In the genomic region with DNA sequence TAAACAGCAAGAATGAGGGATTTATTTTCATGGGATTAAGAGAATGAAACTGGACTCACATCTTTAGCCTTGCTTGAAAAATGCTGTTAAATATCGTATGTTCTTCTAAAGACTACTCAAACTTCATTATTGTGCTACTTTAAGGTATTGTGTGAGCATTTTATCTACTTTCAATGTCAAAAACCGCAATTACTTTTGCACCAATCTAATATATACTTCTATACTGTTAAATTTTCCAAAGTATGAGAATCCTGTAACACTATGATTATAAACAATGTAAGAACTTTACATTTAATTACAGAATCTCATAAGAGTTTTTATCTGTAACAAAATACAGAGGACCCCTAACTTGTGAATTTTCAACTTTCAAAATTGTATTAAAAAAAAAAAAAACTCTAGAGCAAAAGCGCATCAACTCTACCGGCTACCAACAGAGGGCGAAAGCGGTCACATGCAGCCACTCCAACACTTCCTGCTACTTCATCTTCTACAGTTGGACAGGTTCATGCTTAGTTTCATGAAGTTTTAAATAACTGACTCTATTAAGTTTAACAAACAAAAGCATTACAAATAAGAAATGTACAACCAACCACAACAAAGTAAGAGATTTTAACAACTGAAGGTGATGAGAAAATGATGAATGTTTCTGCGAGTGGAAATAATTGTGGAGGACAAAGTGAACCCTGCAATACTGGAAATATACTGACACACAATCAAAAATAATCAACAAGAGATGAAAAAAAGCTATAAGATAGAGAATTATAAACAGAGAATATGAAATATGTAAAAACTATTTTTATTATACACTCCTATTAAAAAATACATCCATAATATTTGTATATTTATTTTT, we compare ENCODE assay signal across 8 cellular contexts.
DNase-seq lines count a peak whose midpoint lies in the region; ATAC-seq and TF ChIP-seq lines count a peak whose summit lies in the region.

No MANE protein-coding gene starts in this region.

- no peak for ATAC-seq in HG03520 (IDR thresholded peaks at IDR 0.05; ENCODE audit: unreplicated experiment)

- WGBS in esophagus squamous epithelium, 2 donors: 70 to 74% methylated on average over 7 of the region's 7 CpGs
- 74% methylated on average over 7 of the region's 7 CpGs for WGBS in prostate gland

- H3K4me3 ChIP-seq in esophagus squamous epithelium (no peak overlapping the region), prostate gland (no peak overlapping the region)

- no peak overlapping the region for H3K27ac ChIP-seq in esophagus squamous epithelium
- no peak overlapping the region for H3K27ac ChIP-seq in prostate gland

- no peaks in the 10 kb centered on the region for H3K9me3 Mint-ChIP-seq in activated CD4-positive, alpha-beta memory T cell treated with anti-CD3 and anti-CD28 coated beads, Interleukin-2, amount 10 ng/mL, durations not matched to agents 7 days and 5 days

- CTCF ChIA-PET in activated CD4-positive, alpha-beta memory T cell treated with anti-CD3 and anti-CD28 coated beads, Interleukin-2, amount 10 ng/mL, durations not matched to agents 7 days and 5 days (lab: Charles Lee): interaction anchor here (0.6 to 0.9 kb wide), 3 partner anchors 13 to 534 kb away, joined by 3 read pairs; no protein-coding TSS in a partner anchor

- H3K4me1 Mint-ChIP-seq in activated CD4-positive, alpha-beta memory T cell treated with anti-CD3 and anti-CD28 coated beads, Interleukin-2, amount 10 ng/mL, durations not matched to agents 7 days and 5 days: peaks cover 18% of the 10 kb centered on the region

- H3K9me3 ChIP-seq in esophagus squamous epithelium (no peaks in the 10 kb centered on the region), prostate gland (no peaks in the 10 kb centered on the region)

- H3K27me3 ChIP-seq in esophagus squamous epithelium (no peaks in the 10 kb centered on the region), prostate gland (replicated peaks; ENCODE audit: insufficient read depth) (no peaks in the 10 kb centered on the region)

- TF ChIP-seq POLR2A in esophagus squamous epithelium (IDR thresholded peaks at IDR 0.05): no peak
- TF ChIP-seq POLR2A in prostate gland (IDR thresholded peaks at IDR 0.05): no peak

- POLR2A ChIA-PET in activated CD4-positive, alpha-beta memory T cell treated with anti-CD3 and anti-CD28 coated beads, Interleukin-2, amount 10 ng/mL, durations not matched to agents 7 days and 5 days (lab: Charles Lee): no interaction called here

- peak; percentile 45 to 67 (median 59) for TF ChIP-seq CTCF in esophagus squamous epithelium (IDR thresholded peaks at IDR 0.05)
- TF ChIP-seq CTCF in prostate gland (IDR thresholded peaks at IDR 0.05): peak in 3 of 4 experiments; percentile 17 to 26 (median 19)

- H3K4me1 ChIP-seq in esophagus squamous epithelium (peaks cover 3 to 44% (median 19%) of the 10 kb centered on the region in 3 donors), prostate gland (replicated peaks) (peaks cover 3% of the 10 kb centered on the region)

- no peaks in the 10 kb centered on the region for H3K36me3 ChIP-seq in esophagus squamous epithelium
- H3K36me3 ChIP-seq in prostate gland: no peaks in the 10 kb centered on the region

- DNase-seq in SKM-1 treated with dmso at 0.1 percent for 144 hours (lab: John Stamatoyannopoulos, UW; ENCODE audit: unreplicated experiment): peak; percentile 15
- DNase-seq in SKM-1 (lab: John Stamatoyannopoulos, UW; ENCODE audit: unreplicated experiment): no peak
- DNase-seq in NCI-H345 (lab: John Stamatoyannopoulos, UW): peak; percentile 3
- peak; percentile 61 for DNase-seq in activated CD4-positive, alpha-beta memory T cell treated with anti-CD3 and anti-CD28 coated beads, Interleukin-2, amount 10 ng/mL, durations not matched to agents 7 days and 5 days
- DNase-seq in esophagus squamous epithelium (lab: John Stamatoyannopoulos, UW): no peak
- no peak for DNase-seq in prostate gland (ENCODE audit: low spot score)
- no peak for DNase-seq in NCI-H128 (lab: John Stamatoyannopoulos, UW; ENCODE audit: unreplicated experiment)

- no peaks in the 10 kb centered on the region for H3K27me3 Mint-ChIP-seq in activated CD4-positive, alpha-beta memory T cell treated with anti-CD3 and anti-CD28 coated beads, Interleukin-2, amount 10 ng/mL, durations not matched to agents 7 days and 5 days

- H3K36me3 Mint-ChIP-seq in activated CD4-positive, alpha-beta memory T cell treated with anti-CD3 and anti-CD28 coated beads, Interleukin-2, amount 10 ng/mL, durations not matched to agents 7 days and 5 days (ENCODE audit: low read depth): peaks cover 2% of the 10 kb centered on the region

- intact Hi-C loops in esophagus squamous epithelium (cut with DNase I) (no loop called here), prostate gland (cut with DNase I) (no loop called here)

- no peak overlapping the region for H3K4me3 Mint-ChIP-seq in activated CD4-positive, alpha-beta memory T cell treated with anti-CD3 and anti-CD28 coated beads, Interleukin-2, amount 10 ng/mL, durations not matched to agents 7 days and 5 days

- H3K27ac Mint-ChIP-seq in activated CD4-positive, alpha-beta memory T cell treated with anti-CD3 and anti-CD28 coated beads, Interleukin-2, amount 10 ng/mL, durations not matched to agents 7 days and 5 days: no peak overlapping the region

Comparison
In these comparisons a context has a peak if more than half of its experiments do, and no peak if none do; other contexts are left out.
1. DNase-seq: peak in SKM-1 treated with dmso at 0.1 percent for 144 hours (single experiment), NCI-H345 (single experiment) and activated CD4-positive, alpha-beta memory T cell treated with anti-CD3 and anti-CD28 coated beads, Interleukin-2, amount 10 ng/mL, durations not matched to agents 7 days and 5 days (single experiment); none in SKM-1 (single experiment), esophagus squamous epithelium (single experiment), prostate gland (single experiment) and NCI-H128 (single experiment).